26 cellular contexts compared by ENCODE assay signal in the genomic region with DNA sequence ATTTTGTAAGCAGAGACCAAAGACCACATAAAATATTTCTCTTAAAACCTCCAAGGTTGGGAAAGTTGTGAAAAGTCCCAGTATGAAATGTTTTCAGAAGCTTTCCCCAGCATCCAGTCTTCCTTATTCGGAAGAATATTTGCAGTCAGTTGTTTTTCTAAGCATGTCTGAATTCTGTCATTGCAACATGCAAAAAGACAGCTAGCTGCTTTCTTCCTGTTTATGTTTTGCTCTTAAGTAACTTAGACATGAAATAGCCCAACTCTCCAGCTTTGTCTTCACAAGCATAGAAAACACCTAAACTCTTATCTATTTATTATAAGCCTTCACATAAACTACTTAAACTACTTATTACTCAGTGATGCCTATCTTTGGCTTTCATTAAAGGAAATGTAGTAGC. TPM values are rescaled to one million over a fixed set of nuclear protein-coding genes. Genes with fewer than 3 reads are reported as not detected.
"Had no signal": no experiment of that assay in that cellular context is flagged by ENCODE, and none has a peak within 500 bp of the region (broad histone marks: within the 10 kb centered on the region; RNA-seq: fewer than 3 reads in every experiment).

No MANE protein-coding gene starts in this region.

- DNase-seq: activated CD4-positive, alpha-beta T cell treated with anti-CD3 and anti-CD28 coated beads, Interleukin-2, amount 10 ng/mL, durations not matched to agents 7 days and 5 days; activated CD4-positive, CD25-positive, alpha-beta regulatory T cell; activated CD8-positive, alpha-beta T cell treated with anti-CD3 and anti-CD28 coated beads, Interleukin-2, amount 10 ng/mL, durations not matched to agents 7 days and 5 days; activated effector memory CD4-positive, alpha-beta T cell treated with Interleukin-2 at 50 U/mL for 16 hours; activated naive CD4-positive, alpha-beta T cell treated with anti-CD3 and anti-CD28 coated beads, Interleukin-2, amount 10 ng/mL, durations not matched to agents 7 days and 5 days; activated naive CD8-positive, alpha-beta T cell treated with anti-CD3 and anti-CD28 coated beads, Interleukin-2, amount 50 U/mL, for 24 hours; activated T-cell treated with anti-CD3 and anti-CD28 coated beads, Interleukin-2, amount 50 U/mL, for 24 hours; dermis blood vessel endothelial cell; effector memory CD4-positive, alpha-beta T cell; left lung; nephron progenitor cell; nucleus accumbens; stimulated activated CD4-positive, alpha-beta T cell treated with anti-CD3 and anti-CD28 coated beads, Interleukin-4, amount 100 ng/mL, for 1 hour; T-cell; upper lobe of right lung had no signal

- H3K27ac Mint-ChIP-seq: activated CD4-positive, alpha-beta T cell treated with anti-CD3 and anti-CD28 coated beads, Interleukin-2, amount 10 ng/mL, durations not matched to agents 7 days and 5 days; activated CD8-positive, alpha-beta T cell treated with anti-CD3 and anti-CD28 coated beads, Interleukin-2, amount 10 ng/mL, durations not matched to agents 7 days and 5 days; activated naive CD4-positive, alpha-beta T cell treated with anti-CD3 and anti-CD28 coated beads, Interleukin-2, amount 10 ng/mL, durations not matched to agents 7 days and 5 days; activated naive CD8-positive, alpha-beta T cell treated with anti-CD3 and anti-CD28 coated beads, Interleukin-2, amount 50 U/mL, for 24 hours; activated T-cell treated with anti-CD3 and anti-CD28 coated beads, Interleukin-2, amount 50 U/mL, for 24 hours; stimulated activated memory B cell treated with anti-CD40 and anti-IgM and Interleukin-4, amounts not matched to agents 10 μg/mL and 1 μg/mL and 100 μg/mL, for 72 hours; T-cell had no signal

- H3K27ac ChIP-seq: ascending aorta, esophagus muscularis mucosa, left lung, SK-N-MC, upper lobe of right lung had no signal

- H3K27me3 Mint-ChIP-seq: activated naive CD4-positive, alpha-beta T cell treated with anti-CD3 and anti-CD28 coated beads, Interleukin-2, amount 10 ng/mL, durations not matched to agents 7 days and 5 days; activated naive CD8-positive, alpha-beta T cell treated with anti-CD3 and anti-CD28 coated beads, Interleukin-2, amount 50 U/mL, for 24 hours had no signal

- ATAC-seq: activated CD8-positive, alpha-beta T cell treated with anti-CD3 and anti-CD28 coated beads, Interleukin-2, amount 10 ng/mL, durations not matched to agents 7 days and 5 days; activated naive CD8-positive, alpha-beta T cell treated with anti-CD3 and anti-CD28 coated beads, Interleukin-2, amount 50 U/mL, for 24 hours; left lung; stimulated activated memory B cell treated with anti-CD40 and anti-IgM and Interleukin-4, amounts not matched to agents 10 μg/mL and 1 μg/mL and 100 μg/mL, for 72 hours; T-cell; upper lobe of right lung had no signal

- H3K9me3 ChIP-seq: ascending aorta had no signal

- H3K4me1 ChIP-seq: ascending aorta, esophagus muscularis mucosa, left lung, upper lobe of right lung had no signal

- H3K4me3 ChIP-seq: ascending aorta, esophagus muscularis mucosa, left lung, SK-N-MC, upper lobe of right lung had no signal

- H3K27me3 ChIP-seq: ascending aorta, esophagus muscularis mucosa, left lung, upper lobe of right lung had no signal

- H3K4me3 Mint-ChIP-seq: activated CD4-positive, alpha-beta T cell treated with anti-CD3 and anti-CD28 coated beads, Interleukin-2, amount 10 ng/mL, durations not matched to agents 7 days and 5 days; activated CD8-positive, alpha-beta T cell treated with anti-CD3 and anti-CD28 coated beads, Interleukin-2, amount 10 ng/mL, durations not matched to agents 7 days and 5 days; activated naive CD4-positive, alpha-beta T cell treated with anti-CD3 and anti-CD28 coated beads, Interleukin-2, amount 10 ng/mL, durations not matched to agents 7 days and 5 days; activated naive CD8-positive, alpha-beta T cell treated with anti-CD3 and anti-CD28 coated beads, Interleukin-2, amount 50 U/mL, for 24 hours; activated T-cell treated with anti-CD3 and anti-CD28 coated beads, Interleukin-2, amount 50 U/mL, for 24 hours; nephron progenitor cell; stimulated activated memory B cell treated with anti-CD40 and anti-IgM and Interleukin-4, amounts not matched to agents 10 μg/mL and 1 μg/mL and 100 μg/mL, for 72 hours; T-cell had no signal

- H3K9me3 Mint-ChIP-seq: activated CD4-positive, alpha-beta T cell treated with anti-CD3 and anti-CD28 coated beads, Interleukin-2, amount 10 ng/mL, durations not matched to agents 7 days and 5 days had no signal

- H3K36me3 ChIP-seq: ascending aorta, esophagus muscularis mucosa, left lung, upper lobe of right lung had no signal

- H3K4me1 Mint-ChIP-seq: activated CD4-positive, alpha-beta T cell treated with anti-CD3 and anti-CD28 coated beads, Interleukin-2, amount 10 ng/mL, durations not matched to agents 7 days and 5 days; activated naive CD4-positive, alpha-beta T cell treated with anti-CD3 and anti-CD28 coated beads, Interleukin-2, amount 10 ng/mL, durations not matched to agents 7 days and 5 days; activated naive CD8-positive, alpha-beta T cell treated with anti-CD3 and anti-CD28 coated beads, Interleukin-2, amount 50 U/mL, for 24 hours; nephron progenitor cell; stimulated activated memory B cell treated with anti-CD40 and anti-IgM and Interleukin-4, amounts not matched to agents 10 μg/mL and 1 μg/mL and 100 μg/mL, for 72 hours; T-cell had no signal

- H3K36me3 Mint-ChIP-seq: activated naive CD4-positive, alpha-beta T cell treated with anti-CD3 and anti-CD28 coated beads, Interleukin-2, amount 10 ng/mL, durations not matched to agents 7 days and 5 days; stimulated activated memory B cell treated with anti-CD40 and anti-IgM and Interleukin-4, amounts not matched to agents 10 μg/mL and 1 μg/mL and 100 μg/mL, for 72 hours; T-cell had no signal

RNA-seq across cellular contexts. Expression of a gene that starts 57.9 kb away (rescaled TPM):
- total RNA-seq: activated CD4-positive, alpha-beta T cell treated with anti-CD3 and anti-CD28 coated beads, Interleukin-2, amount 10 ng/mL, durations not matched to agents 7 days and 5 days; activated CD8-positive, alpha-beta T cell treated with anti-CD3 and anti-CD28 coated beads, Interleukin-2, amount 10 ng/mL, durations not matched to agents 7 days and 5 days; ascending aorta; bronchial epithelial cell; dermis blood vessel endothelial cell; endothelial cell of umbilical vein; esophagus muscularis mucosa; frontal cortex; lung microvascular endothelial cell; myocyte; posterior vena cava; skeletal muscle tissue; T-cell; upper lobe of right lung had no signal
- polyA plus RNA-seq: endothelial cell of umbilical vein had no signal
